ENCODE assay signal across 35 cellular contexts in genomic region chr13:34864650-34865049, GRCh38.
DNase-seq lines count a peak whose midpoint lies in the region; ATAC-seq, FAIRE-seq and TF ChIP-seq lines count a peak whose summit lies in the region.
"Had no signal": no experiment of that assay in that cellular context is flagged by ENCODE, and none has a peak within 500 bp of the region (broad histone marks: within the 10 kb centered on the region; RNA-seq: fewer than 3 reads in every experiment).

No MANE protein-coding gene starts in this region.

- H3K27ac ChIP-seq in A549 (peak overlapping the region; percentile 76 to 82), GM23338 (ENCODE audit: low read depth) (no peak overlapping the region), PC-9 (peak overlapping the region; percentile 71), HepG2 (ENCODE audit: extremely low read length, insufficient read depth, low read length) (no peak overlapping the region), spleen (no peak overlapping the region)
- H3K27ac ChIP-seq: brain microvascular endothelial cell, C4-2B, esophagus muscularis mucosa, suprapubic skin, upper lobe of left lung had no signal

- no peak overlapping the region for H3K9ac ChIP-seq in HepG2 (ENCODE audit: insufficient read depth, low read depth, low read length)

- H3K9me3 ChIP-seq in A549 (no peaks in the 10 kb centered on the region), PC-9 (ENCODE audit: insufficient read depth, low read depth) (no peaks in the 10 kb centered on the region; the same call in 1 of the 2 replicates), HepG2 (ENCODE audit: low read length) (no peaks in the 10 kb centered on the region), spleen (no peaks in the 10 kb centered on the region)
- H3K9me3 ChIP-seq: Caco-2, esophagus muscularis mucosa, MG63, suprapubic skin, upper lobe of left lung had no signal

- TF ChIP-seq RAD21 in A549 (conservative IDR thresholded peaks at IDR 0.05 in 1 of 2, IDR thresholded peaks at IDR 0.05 in 1 of 2) (no peak), HepG2 (CRISPR knock-in tag; IDR thresholded peaks at IDR 0.05) (no peak)

- in situ Hi-C loops in HepG2 (cut with HindIII; ENCODE audit: extremely low pct_ligation_motif_present, low pct_unique_long_range_greater_than_20kb) = no loop called here

- H3K36me3 ChIP-seq in GM23338 (ENCODE audit: insufficient read depth) = no peaks in the 10 kb centered on the region
- H3K36me3 ChIP-seq in PC-9 (ENCODE audit: low read depth) = no peaks in the 10 kb centered on the region; the same call in 1 of the 2 replicates
- H3K36me3 ChIP-seq in HepG2 (replicated peaks in 1 of 2; ENCODE audit: control insufficient read depth in 1 of 2, insufficient read depth in 2 of 2, low read length in 2 of 2) = no peaks in the 10 kb centered on the region
- H3K36me3 ChIP-seq in spleen = no peaks in the 10 kb centered on the region
- H3K36me3 ChIP-seq: brain microvascular endothelial cell, esophagus muscularis mucosa, MG63, suprapubic skin, upper lobe of left lung had no signal

- H3K9me3 Mint-ChIP-seq in GM23338 = no peaks in the 10 kb centered on the region
- H3K9me3 Mint-ChIP-seq: activated naive CD4-positive, alpha-beta T cell treated with anti-CD3 and anti-CD28 coated beads, Interleukin-2, amount 10 ng/mL, durations not matched to agents 7 days and 5 days; activated T-helper 1 cell treated with anti-CD3 and anti-CD28 coated beads, Interleukin-12 subunit alpha, Interleukin-12 subunit beta, Interleukin-2, Interleukin-4 antibody, amounts not matched to agents 30 ng/mL and 10 ng/mL and 1 ng/mL, durations not matched to agents 14 hours and 24 hours and 36 hours; nephron progenitor cell had no signal

- H3F3A ChIP-seq in GM23338 (replicated peaks; ENCODE audit: low read depth) (no peaks in the 10 kb centered on the region), PC-9 (ENCODE audit: insufficient read depth, low read depth) (peaks cover 16% of the 10 kb centered on the region; the same call in 1 of the 2 replicates)

- intact Hi-C loops in PC-9 (cut with micrococcal nuclease; ENCODE audit: unreplicated experiment) = loop anchor here (5.0 to 10.0 kb wide), 2 partner anchors 507 to 710 kb away; no protein-coding TSS in a partner anchor
- intact Hi-C loops in HepG2 (cut with micrococcal nuclease; ENCODE audit: unreplicated experiment) = no loop called here
- intact Hi-C loops in spleen (cut with DNase I; ENCODE audit: low total_unique reads) = no loop called here

- TF ChIP-seq CTCF in A549 (IDR thresholded peaks at IDR 0.05) (no peak), GM23338 (conservative IDR thresholded peaks at IDR 0.05; ENCODE audit: low read depth in 2 of 2) (no peak), PC-9 (conservative IDR thresholded peaks at IDR 0.05) (no peak), HepG2 (CRISPR knock-in tag; IDR thresholded peaks at IDR 0.05) (no peak), spleen (IDR thresholded peaks at IDR 0.05 in 8 of 11, conservative IDR thresholded peaks at IDR 0.05 in 3 of 11) (no peak)

- POLR2A ChIA-PET in A549 (lab: Yijun Ruan, JAX) = no interaction called here
- POLR2A ChIA-PET in PC-9 (lab: Charles Lee; ENCODE audit: unreplicated experiment) = no interaction called here
- POLR2A ChIA-PET in HepG2 (lab: Yijun Ruan, JAX) = no interaction called here

- peak overlapping the region; percentile 80 for H3K4me2 ChIP-seq in A549
- no peak overlapping the region for H3K4me2 ChIP-seq in GM23338
- H3K4me2 ChIP-seq in PC-9 = peak overlapping the region; percentile 66; the same call in 1 of the 2 replicates
- H3K4me2 ChIP-seq in HepG2 (ENCODE audit: low read depth, low read length) = no peak overlapping the region

- H3K27ac Mint-ChIP-seq in GM23338 = no peak overlapping the region
- H3K27ac Mint-ChIP-seq: activated naive CD4-positive, alpha-beta T cell treated with anti-CD3 and anti-CD28 coated beads, Interleukin-2, amount 10 ng/mL, durations not matched to agents 7 days and 5 days; activated T-helper 1 cell treated with anti-CD3 and anti-CD28 coated beads, Interleukin-12 subunit alpha, Interleukin-12 subunit beta, Interleukin-2, Interleukin-4 antibody, amounts not matched to agents 30 ng/mL and 10 ng/mL and 1 ng/mL, durations not matched to agents 14 hours and 24 hours and 36 hours; nephron progenitor cell had no signal

- no peak overlapping the region for H3K4me3 ChIP-seq in A549
- H3K4me3 ChIP-seq in GM23338 = no peak overlapping the region
- no peak overlapping the region for H3K4me3 ChIP-seq in PC-9
- no peak overlapping the region for H3K4me3 ChIP-seq in HepG2 (replicated peaks in 1 of 3; ENCODE audit: insufficient read depth in 1 of 3, low read depth in 2 of 3, low read length in 3 of 3)
- H3K4me3 ChIP-seq in spleen = no peak overlapping the region
- H3K4me3 ChIP-seq: esophagus muscularis mucosa, MG63, smooth muscle cell, suprapubic skin, upper lobe of left lung had no signal

- TF ChIP-seq POLR2A in A549 (IDR thresholded peaks at IDR 0.05; ENCODE audit: low read length) (no peak), HepG2 (IDR thresholded peaks at IDR 0.05; ENCODE audit: insufficient read depth in 1 of 2, low read depth in 2 of 2, low read length in 2 of 2) (no peak), spleen (IDR thresholded peaks at IDR 0.05) (no peak)

- ATAC-seq in A549 (no peak; a peak in 1 of 6 replicates), GM23338 (no peak), HepG2 (no peak), HG02798 (IDR thresholded peaks at IDR 0.05; ENCODE audit: poor library complexity, unreplicated experiment) (no peak)
- ATAC-seq: left cardiac atrium had no signal

- H2AFZ ChIP-seq in GM23338 (peak overlapping the region; percentile 53; the same call in 1 of the 2 replicates), PC-9 (no peak overlapping the region), HepG2 (ENCODE audit: low read length) (no peak overlapping the region)

- CTCF ChIA-PET in A549 (lab: Yijun Ruan, JAX) (no interaction called here), PC-9 (lab: Charles Lee) (no interaction called here), HepG2 (lab: Yijun Ruan, JAX; ENCODE audit: low intra/inter-chr PET ratio, low total read pairs) (no interaction called here)

- H3K4me1 ChIP-seq in A549 = peaks cover 40% of the 10 kb centered on the region
- H3K4me1 ChIP-seq in GM23338 (ENCODE audit: insufficient read depth) = peaks cover 16% of the 10 kb centered on the region; the same call in 1 of the 2 replicates
- H3K4me1 ChIP-seq in PC-9 (replicated peaks; ENCODE audit: insufficient read depth) = peaks cover 41% of the 10 kb centered on the region
- H3K4me1 ChIP-seq in HepG2 (ENCODE audit: insufficient read depth, low read length) = no peaks in the 10 kb centered on the region
- no peaks in the 10 kb centered on the region for H3K4me1 ChIP-seq in spleen
- H3K4me1 ChIP-seq: suprapubic skin, upper lobe of left lung had no signal

- H3K4me3 Mint-ChIP-seq in GM23338 = no peak overlapping the region
- H3K4me3 Mint-ChIP-seq: activated naive CD4-positive, alpha-beta T cell treated with anti-CD3 and anti-CD28 coated beads, Interleukin-2, amount 10 ng/mL, durations not matched to agents 7 days and 5 days; activated T-helper 1 cell treated with anti-CD3 and anti-CD28 coated beads, Interleukin-12 subunit alpha, Interleukin-12 subunit beta, Interleukin-2, Interleukin-4 antibody, amounts not matched to agents 30 ng/mL and 10 ng/mL and 1 ng/mL, durations not matched to agents 14 hours and 24 hours and 36 hours; nephron progenitor cell had no signal

- TF ChIP-seq EP300 in A549 (IDR thresholded peaks at IDR 0.05) (no peak), HepG2 (IDR thresholded peaks at IDR 0.05; ENCODE audit: low read depth in 2 of 2, low read length in 2 of 2) (no peak), HepG2 (CRISPR knock-in tag; IDR thresholded peaks at IDR 0.05; ENCODE audit: borderline replicate concordance) (no peak)

- DNase-seq in A549 (ENCODE audit: low read depth in 1 of 2, low spot score in 1 of 2) = no peak
- DNase-seq in GM23338 (ENCODE audit: low spot score) = no peak
- DNase-seq in PC-9 = no peak
- DNase-seq in HepG2 (ENCODE audit: low spot score) = no peak
- DNase-seq in T-helper 9 cell = no peak
- no peak for DNase-seq in spleen
- DNase-seq: activated CD4-positive, alpha-beta T cell treated with anti-CD3 and anti-CD28 coated beads, Interleukin-2, amount 50 U/mL, for 48 hours; activated CD4-positive, CD25-positive, alpha-beta regulatory T cell treated with anti-CD3 and anti-CD28 coated beads, Interleukin-2, amount 50 U/mL, for 72 hours; activated CD8-positive, alpha-beta memory T cell treated with anti-CD3 and anti-CD28 coated beads, Interleukin-2, amount 50 U/mL, for 4 hours; activated naive CD4-positive, alpha-beta T cell treated with anti-CD3 and anti-CD28 coated beads, Interleukin-2, amount 10 ng/mL, durations not matched to agents 7 days and 5 days; brain microvascular endothelial cell; Caco-2; cerebellar nuclear complex; dermis blood vessel endothelial cell; foreskin melanocyte; KBM-7; left cardiac atrium; MG63; NCI-H1417 treated with DMSO at 0.1 percent for 48 hours; NCI-H2107; NCI-H524; nephron progenitor cell; retina; SIG-M5; stimulated activated CD4-positive, alpha-beta T cell treated with anti-CD3 and anti-CD28 coated beads, Interleukin-1b, Interleukin-23, amount 100 ng/mL, for 48 hours; stimulated activated naive CD4-positive, alpha-beta T cell treated with Interleukin-2 at 50 U/mL for 16 hours; upper lobe of left lung had no signal

- H4K20me1 ChIP-seq in GM23338 (replicated peaks; ENCODE audit: insufficient read depth) = no peaks in the 10 kb centered on the region
- no peaks in the 10 kb centered on the region for H4K20me1 ChIP-seq in PC-9 (ENCODE audit: insufficient read depth)
- H4K20me1 ChIP-seq in HepG2 (ENCODE audit: insufficient read depth, low read length) = no peaks in the 10 kb centered on the region

- no peaks in the 10 kb centered on the region for H3K79me2 ChIP-seq in GM23338 (replicated peaks; ENCODE audit: insufficient read depth)
- no peaks in the 10 kb centered on the region for H3K79me2 ChIP-seq in PC-9 (ENCODE audit: low read depth)
- no peaks in the 10 kb centered on the region for H3K79me2 ChIP-seq in HepG2 (ENCODE audit: insufficient read depth, low read length)

- H3K27me3 ChIP-seq in GM23338 (ENCODE audit: insufficient read depth) (no peaks in the 10 kb centered on the region), PC-9 (ENCODE audit: insufficient read depth, low read depth) (no peaks in the 10 kb centered on the region), HepG2 (ENCODE audit: control insufficient read depth in 1 of 2, insufficient read depth in 2 of 2, low read length in 2 of 2) (0 out of 5 replicates have a peak, but pooled peaks cover 0 to 3% of the 10 kb centered on the region in 2 experiments), spleen (replicated peaks in 1 of 7) (no peaks in the 10 kb centered on the region)
- H3K27me3 ChIP-seq: brain microvascular endothelial cell, esophagus muscularis mucosa, MG63, suprapubic skin, upper lobe of left lung had no signal

- peaks cover 5% of the 10 kb centered on the region for H3K27me3 Mint-ChIP-seq in GM23338 (ENCODE audit: insufficient read depth, low read depth, poor library complexity)
- H3K27me3 Mint-ChIP-seq: activated naive CD4-positive, alpha-beta T cell treated with anti-CD3 and anti-CD28 coated beads, Interleukin-2, amount 10 ng/mL, durations not matched to agents 7 days and 5 days had no signal

- BruUV-seq in PC-9 (replicated peaks; lab: Mats Ljungman, UMichigan) (no TSS peak), HepG2 (replicated peaks; lab: Mats Ljungman, UMichigan) (no TSS peak)

- no peak for FAIRE-seq in A549 (lab: Jason Lieb, UNC)
- FAIRE-seq in islet of Langerhans (lab: Jason Lieb, UNC) = peak; percentile 27
- no peak for FAIRE-seq in HepG2 (lab: Jason Lieb, UNC)
- FAIRE-seq: endometrium had no signal

- WGBS in A549 (ENCODE audit: missing lambda C conversion rate) = 80% methylated on average over 1 of the region's 1 CpG
- 33% methylated on average over 1 of the region's 1 CpG for WGBS in HepG2 (ENCODE audit: low lambda C conversion rate)
- 79 to 94% (median 90%) methylated on average over 1 of the region's 1 CpG for WGBS in spleen, 5 donors

- H3K9me2 ChIP-seq in GM23338 (ENCODE audit: insufficient read depth) = no peaks in the 10 kb centered on the region
- H3K9me2 ChIP-seq in PC-9 (ENCODE audit: insufficient read depth) = no peaks in the 10 kb centered on the region

- H3K4me1 Mint-ChIP-seq in GM23338 = peaks cover 30% of the 10 kb centered on the region
- H3K4me1 Mint-ChIP-seq: activated naive CD4-positive, alpha-beta T cell treated with anti-CD3 and anti-CD28 coated beads, Interleukin-2, amount 10 ng/mL, durations not matched to agents 7 days and 5 days had no signal

- no peaks in the 10 kb centered on the region for H3K36me3 Mint-ChIP-seq in GM23338 (ENCODE audit: low read depth)
- H3K36me3 Mint-ChIP-seq: activated naive CD4-positive, alpha-beta T cell treated with anti-CD3 and anti-CD28 coated beads, Interleukin-2, amount 10 ng/mL, durations not matched to agents 7 days and 5 days had no signal

Comparison
In these comparisons a context has a peak if more than half of its experiments do, and no peak if none do; other contexts are left out.
1. H3K27ac ChIP-seq: peak in A549 (2 of 2) and PC-9 (single experiment); none in GM23338 (single experiment), HepG2 (single experiment) and spleen (0 of 8).
2. H3K4me2 ChIP-seq: peak in A549 (single experiment) and PC-9 (single experiment); none in GM23338 (single experiment) and HepG2 (single experiment).